8 cellular contexts compared by ENCODE assay signal in the genomic region with DNA sequence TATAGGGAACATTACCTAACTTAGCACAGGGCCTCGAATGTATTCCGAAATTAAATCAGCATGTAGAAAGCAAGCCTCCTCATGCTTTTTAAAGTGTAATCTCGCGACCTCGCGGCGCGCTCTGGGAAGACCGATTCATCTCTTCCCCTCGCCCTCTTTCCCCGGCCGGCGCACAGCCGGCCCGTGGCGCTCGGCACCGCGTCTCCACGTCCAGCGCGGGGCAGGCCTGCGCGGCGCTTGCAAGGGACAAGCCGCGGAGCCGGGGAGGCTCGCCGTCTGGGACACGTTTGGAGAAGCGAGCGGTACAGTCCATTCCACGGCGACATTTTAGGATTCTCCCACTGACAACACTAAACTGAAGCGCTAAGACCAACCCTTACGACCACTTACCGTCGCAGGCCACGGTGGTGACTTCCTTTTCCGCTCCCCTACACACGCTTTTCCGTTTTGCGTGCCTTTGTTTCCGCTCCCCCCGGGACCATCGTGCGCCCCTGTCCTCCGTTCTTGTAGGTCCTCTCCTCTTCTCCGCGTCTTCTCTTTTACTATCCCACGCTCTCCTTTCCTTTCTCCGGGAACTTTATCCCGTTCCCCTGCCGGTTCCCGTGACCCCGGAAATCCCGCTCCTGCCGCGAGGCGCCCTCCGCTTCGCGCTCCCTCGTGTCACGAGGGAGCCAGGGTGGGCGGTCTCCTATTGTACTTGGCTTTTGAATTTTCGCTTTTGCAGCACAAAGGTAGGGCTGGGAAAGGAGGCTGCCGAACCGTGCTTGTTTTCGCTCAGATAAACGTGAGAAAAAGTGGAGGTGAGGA. TPM values are rescaled to one million over a fixed set of nuclear protein-coding genes. Genes with fewer than 3 reads are reported as not detected.
DNase-seq lines count a peak whose midpoint lies in the region; ATAC-seq and TF ChIP-seq lines count a peak whose summit lies in the region.

A gene with protein sequence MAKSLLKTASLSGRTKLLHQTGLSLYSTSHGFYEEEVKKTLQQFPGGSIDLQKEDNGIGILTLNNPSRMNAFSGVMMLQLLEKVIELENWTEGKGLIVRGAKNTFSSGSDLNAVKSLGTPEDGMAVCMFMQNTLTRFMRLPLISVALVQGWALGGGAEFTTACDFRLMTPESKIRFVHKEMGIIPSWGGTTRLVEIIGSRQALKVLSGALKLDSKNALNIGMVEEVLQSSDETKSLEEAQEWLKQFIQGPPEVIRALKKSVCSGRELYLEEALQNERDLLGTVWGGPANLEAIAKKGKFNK (minus strand): TSS at position 664 of the 807 bp plus-strand sequence. CDS start 12,581 bp downstream, outside the sequence.

- H3K27ac ChIP-seq in duodenal mucosa (ENCODE audit: low read depth, low read length) = peak within 1 kb of the TSS; percentile 70

- intact Hi-C loops in lower leg skin (cut with DNase I; ENCODE audit: low total_unique reads) = no loop called here

- H3K4me3 ChIP-seq in duodenal mucosa (ENCODE audit: low read depth in 1 of 2, low read length in 2 of 2) (peak within 1 kb of the TSS; percentile 88 to 97), lower leg skin (ENCODE audit: low read depth, poor library complexity, severe bottlenecking) (peak within 1 kb of the TSS; percentile 81)

- H3K36me3 ChIP-seq in duodenal mucosa (ENCODE audit: control insufficient read depth in 1 of 2, insufficient read depth in 2 of 2, low read length in 2 of 2) = no peaks in the 10 kb centered on the region

- H3K4me1 ChIP-seq in duodenal mucosa (ENCODE audit: control insufficient read depth in 1 of 2, insufficient read depth in 2 of 2, low read length in 2 of 2) = peaks cover 26 to 34% of the 10 kb centered on the region in 2 donors

- no peaks in the 10 kb centered on the region for H3K27me3 ChIP-seq in duodenal mucosa (ENCODE audit: control insufficient read depth in 1 of 2, insufficient read depth in 2 of 2, low read length in 2 of 2)

- WGBS in lower leg skin, 2 donors = 0 to 1% methylated on average over 72 of the region's 72 CpGs

- ATAC-seq in HG03432 (IDR thresholded peaks at IDR 0.05; ENCODE audit: unreplicated experiment) = peak; percentile 82

- TF ChIP-seq CTCF in lower leg skin (IDR thresholded peaks at IDR 0.05) = peak in 1 of 3 donors; percentile 8

- DNase-seq in Ammon's horn (ENCODE audit: low spot score) (peak; percentile 77), GM19238 (ENCODE audit: insufficient read length, low spot score) (peak; percentile 38), NCI-H524 (lab: John Stamatoyannopoulos, UW) (peak; percentile 90 to 91), lower leg skin (ENCODE audit: low spot score in 2 of 2) (peak; percentile 45 to 89)
- peak; percentile 84 for DNase-seq in activated CD4-positive, alpha-beta T cell treated with anti-CD3 and anti-CD28 coated beads for 48 hours
- DNase-seq in stimulated activated CD4-positive, alpha-beta T cell treated with anti-CD3 and anti-CD28 coated beads, Interleukin-4, amount 100 ng/mL, for 4 hours = peak; percentile 68 to 73

- H3K9me3 ChIP-seq in duodenal mucosa (ENCODE audit: control insufficient read depth in 1 of 2, low read length in 2 of 2) = no peaks in the 10 kb centered on the region

- H3K9ac ChIP-seq in duodenal mucosa (ENCODE audit: low read depth in 1 of 2, low read length in 2 of 2) = peak within 1 kb of the TSS; percentile 85 to 90

- no peak for TF ChIP-seq POLR2A in lower leg skin (IDR thresholded peaks at IDR 0.05)

RNA-seq across cellular contexts. Expression of the gene that starts here (rescaled TPM):
- 10 to 100 TPM; 25.8 to 42.4 (median 34.6) TPM for total RNA-seq in lower leg skin

Comparison
In these comparisons a context has a peak if more than half of its experiments do, and no peak if none do; other contexts are left out.
1. Peak in every context shown above with its lines: DNase-seq, ATAC-seq, H3K4me3 ChIP-seq and H3K27ac ChIP-seq.
2. DNase-seq: peak in every context shown above with its lines; median percentile 90 in NCI-H524; 84 in activated CD4-positive, alpha-beta T cell treated with anti-CD3 and anti-CD28 coated beads for 48 hours; 77 in Ammon's horn; 70 in stimulated activated CD4-positive, alpha-beta T cell treated with anti-CD3 and anti-CD28 coated beads, Interleukin-4, amount 100 ng/mL, for 4 hours; 67 in lower leg skin; 38 in GM19238.